25 cellular contexts compared by ENCODE assay signal in the genomic region with DNA sequence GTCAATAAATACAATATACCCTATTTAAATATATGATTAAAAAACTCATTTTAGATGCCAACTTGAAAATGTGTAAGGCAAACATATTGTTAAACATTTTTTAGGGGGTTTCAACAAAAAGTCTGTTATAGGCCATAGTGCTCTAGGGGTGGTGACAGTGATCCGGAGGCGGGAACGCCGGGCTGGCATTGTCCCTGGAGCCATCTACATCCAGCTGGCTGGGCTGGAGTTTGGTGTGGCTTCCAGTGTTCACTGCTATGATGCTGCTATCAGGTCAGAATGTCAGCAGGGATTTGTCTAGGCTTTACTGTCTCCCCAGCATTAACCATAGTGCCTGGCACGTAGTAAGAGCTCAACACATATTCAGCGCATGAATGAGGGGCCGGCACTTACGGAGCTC. TPM values are rescaled to one million over a fixed set of nuclear protein-coding genes. Genes with fewer than 3 reads are reported as not detected.
A peak's percentile ranks its signal among the peaks of the same experiment; 100 is the strongest.
DNase-seq lines count a peak whose midpoint lies in the region; ATAC-seq, FAIRE-seq and TF ChIP-seq lines count a peak whose summit lies in the region.
"Had no signal": no experiment of that assay in that cellular context is flagged by ENCODE, and none has a peak within 500 bp of the region (broad histone marks: within the 10 kb centered on the region; RNA-seq: fewer than 3 reads in every experiment).

No MANE protein-coding gene starts in this region.

- no peaks in the 10 kb centered on the region for H3K9me2 ChIP-seq in Loucy (replicated peaks; ENCODE audit: low read depth, low read length)

- H3K36me3 ChIP-seq in Loucy (ENCODE audit: insufficient read depth, low read length) (no peaks in the 10 kb centered on the region), kidney (ENCODE audit: control insufficient read depth in 1 of 2, insufficient read depth in 2 of 2, low read length in 2 of 2) (no peaks in the 10 kb centered on the region)
- H3K36me3 ChIP-seq: BE2C had no signal

- H3K9ac ChIP-seq in Loucy (ENCODE audit: low read depth, low read length, poor library complexity, severe bottlenecking) (no peak overlapping the region), kidney (ENCODE audit: low read length in 2 of 2) (no peak overlapping the region)
- H3K9ac ChIP-seq: GM23248 had no signal

- ATAC-seq in HG03469 (IDR thresholded peaks at IDR 0.05; ENCODE audit: unreplicated experiment): no peak
- ATAC-seq in activated CD8-positive, alpha-beta T cell treated with anti-CD3 and anti-CD28 coated beads for 36 hours: no peak
- ATAC-seq: CD8-positive, alpha-beta T cell had no signal

- H3F3A ChIP-seq in Loucy (ENCODE audit: low read depth): no peaks in the 10 kb centered on the region

- TF ChIP-seq CTCF in Loucy (conservative IDR thresholded peaks at IDR 0.05; ENCODE audit: low read length): no peak
- TF ChIP-seq CTCF in kidney (IDR thresholded peaks at IDR 0.05; ENCODE audit: borderline replicate concordance, extremely low read depth, insufficient read depth): no peak
- TF ChIP-seq CTCF in type B pancreatic cell (conservative IDR thresholded peaks at IDR 0.05): no peak
- no peak for TF ChIP-seq CTCF in activated CD8-positive, alpha-beta T cell treated with anti-CD3 and anti-CD28 coated beads for 36 hours (IDR thresholded peaks at IDR 0.05)

- CTCF ChIA-PET in activated CD8-positive, alpha-beta T cell treated with anti-CD3 and anti-CD28 coated beads for 36 hours (lab: Charles Lee): interaction anchor here (1.3 kb wide), 1 partner anchor 22 kb away, joined by 4 read pairs; no protein-coding TSS in a partner anchor

- no peaks in the 10 kb centered on the region for H3K27me3 ChIP-seq in Loucy (ENCODE audit: insufficient read depth, low read length, poor library complexity, severe bottlenecking)

- H3K4me3 ChIP-seq in Loucy (ENCODE audit: low read length, poor library complexity, severe bottlenecking) (no peak overlapping the region), kidney (ENCODE audit: low read length in 2 of 2) (no peak overlapping the region)
- H3K4me3 ChIP-seq: GM23248 had no signal

- H3K4me1 Mint-ChIP-seq in type B pancreatic cell (ENCODE audit: unreplicated experiment): peaks cover 4% of the 10 kb centered on the region
- peaks cover 3% of the 10 kb centered on the region for H3K4me1 Mint-ChIP-seq in activated CD8-positive, alpha-beta T cell treated with anti-CD3 and anti-CD28 coated beads for 36 hours (ENCODE audit: low read depth)

- H3K4me3 Mint-ChIP-seq in type B pancreatic cell: peak overlapping the region; percentile 32
- H3K4me3 Mint-ChIP-seq in activated CD8-positive, alpha-beta T cell treated with anti-CD3 and anti-CD28 coated beads for 36 hours: no peak overlapping the region
- H3K4me3 Mint-ChIP-seq: CD4-positive, CD25-positive, alpha-beta regulatory T cell; CD8-positive, alpha-beta T cell had no signal

- no peak overlapping the region for H3K27ac Mint-ChIP-seq in type B pancreatic cell
- no peak overlapping the region for H3K27ac Mint-ChIP-seq in activated CD8-positive, alpha-beta T cell treated with anti-CD3 and anti-CD28 coated beads for 36 hours
- H3K27ac Mint-ChIP-seq: CD4-positive, CD25-positive, alpha-beta regulatory T cell; CD8-positive, alpha-beta T cell had no signal

- peaks cover 83% of the 10 kb centered on the region for H3K27me3 Mint-ChIP-seq in type B pancreatic cell
- peaks cover 29% of the 10 kb centered on the region for H3K27me3 Mint-ChIP-seq in activated CD8-positive, alpha-beta T cell treated with anti-CD3 and anti-CD28 coated beads for 36 hours

- H3K4me1 ChIP-seq in Loucy (ENCODE audit: insufficient read depth, low read length, poor library complexity, severe bottlenecking): peaks cover 13% of the 10 kb centered on the region
- no peaks in the 10 kb centered on the region for H3K4me1 ChIP-seq in kidney (ENCODE audit: control insufficient read depth in 1 of 2, insufficient read depth in 1 of 2, low read depth in 1 of 2, low read length in 2 of 2)
- H3K4me1 ChIP-seq: BE2C, Caco-2 had no signal

- no peaks in the 10 kb centered on the region for H3K36me3 Mint-ChIP-seq in type B pancreatic cell
- no peaks in the 10 kb centered on the region for H3K36me3 Mint-ChIP-seq in activated CD8-positive, alpha-beta T cell treated with anti-CD3 and anti-CD28 coated beads for 36 hours (ENCODE audit: low read depth)
- H3K36me3 Mint-ChIP-seq: CD4-positive, CD25-positive, alpha-beta regulatory T cell; CD8-positive, alpha-beta T cell had no signal

- intact Hi-C loops in kidney (cut with DNase I): no loop called here
- intact Hi-C loops in activated CD8-positive, alpha-beta T cell treated with anti-CD3 and anti-CD28 coated beads for 36 hours (cut with micrococcal nuclease): no loop called here

- DNase-seq in activated effector memory CD4-positive, alpha-beta T cell treated with anti-CD3 and anti-CD28 coated beads, Interleukin-2, amount 50 U/mL, for 16 hours: peak; percentile 28
- no peak for DNase-seq in activated effector memory CD4-positive, alpha-beta T cell treated with Interleukin-2 at 50 U/mL for 16 hours
- DNase-seq in kidney: peak; percentile 39
- no peak for DNase-seq in type B pancreatic cell (ENCODE audit: extremely low spot score, unreplicated experiment)
- DNase-seq in NOMO-1 treated with DMSO at 0.1 percent for 48 hours (lab: John Stamatoyannopoulos, UW; ENCODE audit: unreplicated experiment): no peak
- DNase-seq in activated CD8-positive, alpha-beta T cell treated with anti-CD3 and anti-CD28 coated beads for 36 hours: no peak
- DNase-seq: AML-193; BE2C; Caco-2; CD4-positive, CD25-positive, alpha-beta regulatory T cell; CD8-positive, alpha-beta T cell; DMS153; DND-41; GM23248; H7; HCEC 1CT had no signal

- H3K27ac ChIP-seq in kidney (ENCODE audit: low read depth in 2 of 2, low read length in 2 of 2): no peak overlapping the region
- H3K27ac ChIP-seq: 22Rv1, C4-2B, GM23248 had no signal

- H4K20me1 ChIP-seq in Loucy (ENCODE audit: insufficient read depth, low read length, poor library complexity, severe bottlenecking): no peaks in the 10 kb centered on the region

- POLR2A ChIA-PET in activated CD8-positive, alpha-beta T cell treated with anti-CD3 and anti-CD28 coated beads for 36 hours (lab: Charles Lee): no interaction called here

- H3K9me3 Mint-ChIP-seq in type B pancreatic cell: no peaks in the 10 kb centered on the region
- no peaks in the 10 kb centered on the region for H3K9me3 Mint-ChIP-seq in activated CD8-positive, alpha-beta T cell treated with anti-CD3 and anti-CD28 coated beads for 36 hours

- no peak for FAIRE-seq in kidney (lab: Jason Lieb, UNC)
- FAIRE-seq: G401.6, GM12892, GM19239, H1 had no signal

- no peak overlapping the region for H2AFZ ChIP-seq in Loucy (ENCODE audit: low read length)
- H2AFZ ChIP-seq: GM23248 had no signal

- no peaks in the 10 kb centered on the region for H3K79me2 ChIP-seq in Loucy (ENCODE audit: insufficient read depth, low read length)

- H3K9me3 ChIP-seq in Loucy (ENCODE audit: insufficient read depth, low read depth, low read length): no peaks in the 10 kb centered on the region
- no peaks in the 10 kb centered on the region for H3K9me3 ChIP-seq in kidney (ENCODE audit: control insufficient read depth in 1 of 2, low read length in 2 of 2)
- H3K9me3 ChIP-seq: BE2C, Caco-2 had no signal

- peak overlapping the region; percentile 22 for H3K4me2 ChIP-seq in Loucy (ENCODE audit: low read depth, low read length, poor library complexity, severe bottlenecking)

RNA-seq across cellular contexts. Expression of a gene that starts 1.9 kb away (rescaled TPM):
- 4.6 TPM for total RNA-seq in kidney
- 0.15 TPM for polyA plus RNA-seq in kidney (ENCODE audit: insufficient read depth, low read depth, low replicate concordance)
- total RNA-seq in type B pancreatic cell (ENCODE audit: low replicate concordance): 1.8 and 2.7 TPM in 2 replicates
- total RNA-seq in activated CD8-positive, alpha-beta T cell treated with anti-CD3 and anti-CD28 coated beads for 36 hours: under 1 TPM in 1 of 2 experiments, not detected in 1; 0.14 TPM
- total RNA-seq: Caco-2, GM23248 had no signal

RNA-seq across cellular contexts. Expression of a gene that starts 41.7 kb away (rescaled TPM):
- total RNA-seq in kidney (not detected), type B pancreatic cell (ENCODE audit: low replicate concordance) (not detected in 2 replicates)
- polyA plus RNA-seq in kidney (ENCODE audit: insufficient read depth, low read depth, low replicate concordance): not detected
- total RNA-seq in activated CD8-positive, alpha-beta T cell treated with anti-CD3 and anti-CD28 coated beads for 36 hours: not detected
- total RNA-seq: Caco-2; CD4-positive, CD25-positive, alpha-beta regulatory T cell; CD8-positive, alpha-beta T cell; GM23248; H1; H7 had no signal
- polyA plus RNA-seq: AG04450; CD4-positive, CD25-positive, alpha-beta regulatory T cell; GM23248; H1 had no signal

Comparison
In these comparisons a context has a peak if more than half of its experiments do, and no peak if none do; other contexts are left out.
1. DNase-seq: peak in activated effector memory CD4-positive, alpha-beta T cell treated with anti-CD3 and anti-CD28 coated beads, Interleukin-2, amount 50 U/mL, for 16 hours (single experiment) and kidney (single experiment); none in activated effector memory CD4-positive, alpha-beta T cell treated with Interleukin-2 at 50 U/mL for 16 hours (single experiment), type B pancreatic cell (single experiment), NOMO-1 treated with DMSO at 0.1 percent for 48 hours (single experiment) and activated CD8-positive, alpha-beta T cell treated with anti-CD3 and anti-CD28 coated beads for 36 hours (single experiment).